Comparison of ENCODE assay signal across 22 cellular contexts in genomic region chr12:106782619-106783018, GRCh38.
"Had no signal": no experiment of that assay in that cellular context is flagged by ENCODE, and none has a peak within 500 bp of the region (broad histone marks: within the 10 kb centered on the region; RNA-seq: fewer than 3 reads in every experiment).

No MANE protein-coding gene starts in this region.

- H3K9me3 Mint-ChIP-seq: activated T-helper 2 cell treated with anti-CD3 and anti-CD28 coated beads, Interferon-gamma antibody, Interleukin-2, Interleukin-4, amounts not matched to agents 10 μg/mL and 5 μg/mL and 100 μg/mL, durations not matched to agents 14 hours and 24 hours and 36 hours; central memory CD8-positive, alpha-beta T cell had no signal

- DNase-seq: activated CD4-positive, alpha-beta T cell treated with anti-CD3 and anti-CD28 coated beads for 36 hours; activated CD4-positive, CD25-positive, alpha-beta regulatory T cell; activated CD8-positive, alpha-beta memory T cell treated with anti-CD3 and anti-CD28 coated beads, Interleukin-2, amount 10 ng/mL, durations not matched to agents 7 days and 5 days; activated CD8-positive, alpha-beta T cell treated with anti-CD3 and anti-CD28 coated beads, Interleukin-2, amount 10 ng/mL, durations not matched to agents 7 days and 5 days; activated naive CD4-positive, alpha-beta T cell; activated T-cell treated with anti-CD3 and anti-CD28 coated beads, Interleukin-2, amount 50 U/mL, for 48 hours; anterior cingulate cortex; dermis blood vessel endothelial cell; effector CD4-positive, alpha-beta T cell; esophagus squamous epithelium; foreskin melanocyte; left ventricle myocardium superior; pancreas; psoas muscle; stimulated activated naive CD4-positive, alpha-beta T cell treated with Interleukin-2 at 50 U/mL for 16 hours; T-helper 2 cell; transverse colon had no signal

- H3K27me3 ChIP-seq: esophagus squamous epithelium, neutrophil, pancreas, transverse colon had no signal

- H3K4me3 ChIP-seq: esophagus squamous epithelium, pancreas, psoas muscle, transverse colon had no signal

- H3K9me3 ChIP-seq: esophagus squamous epithelium, neutrophil, pancreas, psoas muscle, transverse colon had no signal

- H3K27ac Mint-ChIP-seq: activated CD4-positive, alpha-beta T cell treated with anti-CD3 and anti-CD28 coated beads for 36 hours; activated CD8-positive, alpha-beta memory T cell treated with anti-CD3 and anti-CD28 coated beads, Interleukin-2, amount 10 ng/mL, durations not matched to agents 7 days and 5 days; activated CD8-positive, alpha-beta T cell treated with anti-CD3 and anti-CD28 coated beads, Interleukin-2, amount 10 ng/mL, durations not matched to agents 7 days and 5 days; activated naive CD8-positive, alpha-beta T cell; activated T-helper 2 cell treated with anti-CD3 and anti-CD28 coated beads, Interferon-gamma antibody, Interleukin-2, Interleukin-4, amounts not matched to agents 10 μg/mL and 5 μg/mL and 100 μg/mL, durations not matched to agents 14 hours and 24 hours and 36 hours; nephron had no signal

- H3K27ac ChIP-seq: esophagus squamous epithelium, neutrophil, pancreas, psoas muscle, transverse colon had no signal

- H3K27me3 Mint-ChIP-seq: activated CD4-positive, alpha-beta T cell treated with anti-CD3 and anti-CD28 coated beads for 36 hours; activated CD8-positive, alpha-beta memory T cell treated with anti-CD3 and anti-CD28 coated beads, Interleukin-2, amount 10 ng/mL, durations not matched to agents 7 days and 5 days; activated naive CD8-positive, alpha-beta T cell; central memory CD8-positive, alpha-beta T cell had no signal

- ATAC-seq: activated CD4-positive, alpha-beta T cell treated with anti-CD3 and anti-CD28 coated beads for 36 hours; activated CD8-positive, alpha-beta memory T cell treated with anti-CD3 and anti-CD28 coated beads, Interleukin-2, amount 10 ng/mL, durations not matched to agents 7 days and 5 days; activated CD8-positive, alpha-beta T cell treated with anti-CD3 and anti-CD28 coated beads, Interleukin-2, amount 10 ng/mL, durations not matched to agents 7 days and 5 days; left ventricle myocardium superior; pancreas had no signal

- H3K36me3 ChIP-seq: pancreas had no signal

- H3K4me3 Mint-ChIP-seq: activated CD4-positive, alpha-beta T cell treated with anti-CD3 and anti-CD28 coated beads for 36 hours; activated CD8-positive, alpha-beta memory T cell treated with anti-CD3 and anti-CD28 coated beads, Interleukin-2, amount 10 ng/mL, durations not matched to agents 7 days and 5 days; activated CD8-positive, alpha-beta T cell treated with anti-CD3 and anti-CD28 coated beads, Interleukin-2, amount 10 ng/mL, durations not matched to agents 7 days and 5 days; activated naive CD8-positive, alpha-beta T cell; central memory CD8-positive, alpha-beta T cell; nephron had no signal
